ENCODE assay signal across 8 cellular contexts in genomic region chr22:37267128-37267587, GRCh38. TPM values are rescaled to one million over a fixed set of nuclear protein-coding genes. Genes with fewer than 3 reads are reported as not detected.
DNase-seq lines count a peak whose midpoint lies in the region; ATAC-seq and TF ChIP-seq lines count a peak whose summit lies in the region.

No MANE protein-coding gene starts in this region.

- H3K4me3 ChIP-seq in CD8-positive, alpha-beta memory T cell (ENCODE audit: low read length): peak overlapping the region; percentile 85
- peak overlapping the region; percentile 44 for H3K4me3 ChIP-seq in MG63
- peak overlapping the region in 1 of 2 donors; percentile 51 for H3K4me3 ChIP-seq in testis

- H3K4me3 Mint-ChIP-seq in CD8-positive, alpha-beta memory T cell: peak overlapping the region; percentile 83 to 92 (median 88)
- peak overlapping the region; percentile 76 for H3K4me3 Mint-ChIP-seq in activated CD8-positive, alpha-beta T cell treated with anti-CD3 and anti-CD28 coated beads, Interleukin-2, amount 10 ng/mL, durations not matched to agents 7 days and 5 days
- H3K4me3 Mint-ChIP-seq in endothelial cell (ENCODE audit: unreplicated experiment): no peak overlapping the region
- no peak overlapping the region for H3K4me3 Mint-ChIP-seq in nephron progenitor cell

- peak overlapping the region; percentile 63 to 98 (median 92) for H3K27ac Mint-ChIP-seq in CD8-positive, alpha-beta memory T cell
- H3K27ac Mint-ChIP-seq in activated CD8-positive, alpha-beta T cell treated with anti-CD3 and anti-CD28 coated beads, Interleukin-2, amount 10 ng/mL, durations not matched to agents 7 days and 5 days: peak overlapping the region; percentile 86
- H3K27ac Mint-ChIP-seq in endothelial cell (ENCODE audit: unreplicated experiment): peak overlapping the region; percentile 58
- no peak overlapping the region for H3K27ac Mint-ChIP-seq in nephron progenitor cell

- H3K9me3 Mint-ChIP-seq in CD8-positive, alpha-beta memory T cell: peaks cover 0 to 8% (median 4%) of the 10 kb centered on the region in 5 donors
- peaks cover 5% of the 10 kb centered on the region for H3K9me3 Mint-ChIP-seq in activated CD8-positive, alpha-beta T cell treated with anti-CD3 and anti-CD28 coated beads, Interleukin-2, amount 10 ng/mL, durations not matched to agents 7 days and 5 days (ENCODE audit: insufficient read depth)
- H3K9me3 Mint-ChIP-seq in endothelial cell (ENCODE audit: unreplicated experiment) (no peaks in the 10 kb centered on the region), nephron progenitor cell (peaks cover 28% of the 10 kb centered on the region)

- H3K36me3 ChIP-seq in CD8-positive, alpha-beta memory T cell (ENCODE audit: insufficient read depth, low read length): no peaks in the 10 kb centered on the region
- H3K36me3 ChIP-seq in MG63 (no peaks in the 10 kb centered on the region), testis (ENCODE audit: low read depth, missing control alignments) (no peaks in the 10 kb centered on the region)

- ATAC-seq in GM21360 (IDR thresholded peaks at IDR 0.05; ENCODE audit: unreplicated experiment): peak; percentile 77
- peak; percentile 85 for ATAC-seq in activated CD8-positive, alpha-beta T cell treated with anti-CD3 and anti-CD28 coated beads, Interleukin-2, amount 10 ng/mL, durations not matched to agents 7 days and 5 days

- H3K27ac ChIP-seq in CD8-positive, alpha-beta memory T cell (ENCODE audit: low read depth, low read length): peak overlapping the region; percentile 83
- no peak overlapping the region for H3K27ac ChIP-seq in testis

- CTCF ChIA-PET in CD8-positive, alpha-beta memory T cell (lab: Charles Lee): interaction anchor here (0.6 to 3.2 kb wide), 21 partner anchors 9 to 231 kb away, joined by 3 to 19 read pairs (median 4); partner anchors contain the start of gene CYTH4
- CTCF ChIA-PET in activated CD8-positive, alpha-beta T cell treated with anti-CD3 and anti-CD28 coated beads, Interleukin-2, amount 10 ng/mL, durations not matched to agents 7 days and 5 days (lab: Charles Lee): interaction anchor here (0.7 to 4.9 kb wide), 33 partner anchors 8 to 300 kb away, joined by 3 to 29 read pairs (median 5); partner anchors contain the start of genes CYTH4, ELFN2 and RAC2

- H3K4me1 Mint-ChIP-seq in CD8-positive, alpha-beta memory T cell: peaks cover 21 to 33% (median 32%) of the 10 kb centered on the region in 3 donors
- peaks cover 37% of the 10 kb centered on the region for H3K4me1 Mint-ChIP-seq in activated CD8-positive, alpha-beta T cell treated with anti-CD3 and anti-CD28 coated beads, Interleukin-2, amount 10 ng/mL, durations not matched to agents 7 days and 5 days (ENCODE audit: low read depth)
- H3K4me1 Mint-ChIP-seq in endothelial cell (ENCODE audit: unreplicated experiment): no peaks in the 10 kb centered on the region
- H3K4me1 Mint-ChIP-seq in nephron progenitor cell: peaks cover 9% of the 10 kb centered on the region

- peak; percentile 83 for TF ChIP-seq CTCF in endothelial cell (IDR thresholded peaks at IDR 0.05; ENCODE audit: unreplicated experiment)
- peak; percentile 83 for TF ChIP-seq CTCF in nephron progenitor cell (IDR thresholded peaks at IDR 0.05)
- TF ChIP-seq CTCF in testis (IDR thresholded peaks at IDR 0.05): peak; percentile 63 to 78 (median 72)

- WGBS in testis, 2 donors: 3 to 5% methylated on average over 20 to 22 of the region's 22 CpGs

- TF ChIP-seq POLR2A in testis (IDR thresholded peaks at IDR 0.05): no peak

- no peaks in the 10 kb centered on the region for H3K27me3 Mint-ChIP-seq in CD8-positive, alpha-beta memory T cell
- peaks cover 12% of the 10 kb centered on the region for H3K27me3 Mint-ChIP-seq in activated CD8-positive, alpha-beta T cell treated with anti-CD3 and anti-CD28 coated beads, Interleukin-2, amount 10 ng/mL, durations not matched to agents 7 days and 5 days (ENCODE audit: low read depth)
- no peaks in the 10 kb centered on the region for H3K27me3 Mint-ChIP-seq in endothelial cell (ENCODE audit: unreplicated experiment)
- peaks cover 56% of the 10 kb centered on the region for H3K27me3 Mint-ChIP-seq in nephron progenitor cell (ENCODE audit: low read depth, poor library complexity)

- H3K27me3 ChIP-seq in CD8-positive, alpha-beta memory T cell (ENCODE audit: insufficient read depth, low read length, poor library complexity, severe bottlenecking): no peaks in the 10 kb centered on the region
- H3K27me3 ChIP-seq in MG63: no peaks in the 10 kb centered on the region
- no peaks in the 10 kb centered on the region for H3K27me3 ChIP-seq in testis

- peaks cover 5% of the 10 kb centered on the region for H3K9me3 ChIP-seq in CD8-positive, alpha-beta memory T cell (ENCODE audit: low read length)
- peaks cover 2% of the 10 kb centered on the region; the same call in 1 of the 2 replicates for H3K9me3 ChIP-seq in MG63
- H3K9me3 ChIP-seq in testis: no peaks in the 10 kb centered on the region

- POLR2A ChIA-PET in CD8-positive, alpha-beta memory T cell (lab: Charles Lee): interaction anchor here (0.6 to 1.5 kb wide), 7 partner anchors 16 to 104 kb away, joined by 3 to 7 read pairs (median 4); partner anchors contain the start of genes CYTH4 and RAC2
- POLR2A ChIA-PET in activated CD8-positive, alpha-beta T cell treated with anti-CD3 and anti-CD28 coated beads, Interleukin-2, amount 10 ng/mL, durations not matched to agents 7 days and 5 days (lab: Charles Lee): interaction anchor here (0.9 to 2.0 kb wide), 8 partner anchors 16 to 191 kb away, joined by 3 to 12 read pairs (median 5); partner anchors contain the start of genes CYTH4 and RAC2

- intact Hi-C loops in testis (cut with DNase I; ENCODE audit: low total_unique reads): no loop called here

- peaks cover 25% of the 10 kb centered on the region for H3K4me1 ChIP-seq in CD8-positive, alpha-beta memory T cell (ENCODE audit: insufficient read depth, low read length)
- no peaks in the 10 kb centered on the region for H3K4me1 ChIP-seq in testis

- peaks cover 0 to 3% (median 0%) of the 10 kb centered on the region in 3 donors for H3K36me3 Mint-ChIP-seq in CD8-positive, alpha-beta memory T cell
- H3K36me3 Mint-ChIP-seq in activated CD8-positive, alpha-beta T cell treated with anti-CD3 and anti-CD28 coated beads, Interleukin-2, amount 10 ng/mL, durations not matched to agents 7 days and 5 days (ENCODE audit: low read depth): peaks cover 6% of the 10 kb centered on the region
- H3K36me3 Mint-ChIP-seq in endothelial cell (ENCODE audit: low read depth, unreplicated experiment) (no peaks in the 10 kb centered on the region), nephron progenitor cell (ENCODE audit: low read depth) (no peaks in the 10 kb centered on the region)

- peak; percentile 59 to 77 (median 71) for DNase-seq in CD8-positive, alpha-beta memory T cell
- peak; percentile 34 for DNase-seq in MG63
- DNase-seq in activated CD8-positive, alpha-beta T cell treated with anti-CD3 and anti-CD28 coated beads, Interleukin-2, amount 10 ng/mL, durations not matched to agents 7 days and 5 days: peak; percentile 79
- DNase-seq in endothelial cell (ENCODE audit: low spot score): peak; percentile 83
- peak; percentile 83 for DNase-seq in nephron progenitor cell
- DNase-seq in testis: peak; percentile 72
- no peak for DNase-seq in GF-D8 (lab: John Stamatoyannopoulos, UW)

RNA-seq across cellular contexts. Expression of gene CYTH4, which starts 15.2 kb away (rescaled TPM):
- total RNA-seq in CD8-positive, alpha-beta memory T cell: 10 to 100 TPM; 23.1 to 24.7 TPM
- 80.2 TPM for polyA plus RNA-seq in CD8-positive, alpha-beta memory T cell
- total RNA-seq in MG63 (2014; rRNA removed; shearing (Covaris generic); ENCODE audit: low replicate concordance): 0.36 TPM in 1 of 2 replicates, not detected in the other
- 100 to 1,000 TPM; 107 to 114 TPM for total RNA-seq in activated CD8-positive, alpha-beta T cell treated with anti-CD3 and anti-CD28 coated beads, Interleukin-2, amount 10 ng/mL, durations not matched to agents 7 days and 5 days
- 0.33 TPM for total RNA-seq in endothelial cell (ENCODE audit: unreplicated experiment)
- total RNA-seq in testis: 1 to 10 TPM; 2.7 to 7.2 TPM
- 6.8 TPM for polyA plus RNA-seq in testis (ENCODE audit: insufficient read depth, low read depth, low replicate concordance)

RNA-seq across cellular contexts. Expression of gene RAC2, which starts 23.1 kb away (rescaled TPM):
- total RNA-seq in CD8-positive, alpha-beta memory T cell: 100 to 1,000 TPM; 433 to 452 TPM
- polyA plus RNA-seq in CD8-positive, alpha-beta memory T cell: 1,206 TPM
- not detected in 2 replicates for total RNA-seq in MG63 (2014; rRNA removed; shearing (Covaris generic); ENCODE audit: low replicate concordance)
- total RNA-seq in activated CD8-positive, alpha-beta T cell treated with anti-CD3 and anti-CD28 coated beads, Interleukin-2, amount 10 ng/mL, durations not matched to agents 7 days and 5 days: 1,000 to 10,000 TPM; 1,167 to 1,252 TPM
- 16.6 TPM for total RNA-seq in endothelial cell (ENCODE audit: unreplicated experiment)
- 10 to 100 TPM in 1 of 2 donors, 1 to 10 TPM in 1; 1.2 to 10.7 TPM for total RNA-seq in testis
- polyA plus RNA-seq in testis (ENCODE audit: insufficient read depth, low read depth, low replicate concordance): 15.5 TPM

RNA-seq across cellular contexts. Expression of gene SSTR3, which starts 54.9 kb away (rescaled TPM):
- total RNA-seq in CD8-positive, alpha-beta memory T cell: under 1 TPM; 0.24 to 0.62 TPM
- 0.59 TPM for polyA plus RNA-seq in CD8-positive, alpha-beta memory T cell
- total RNA-seq in MG63 (2014; rRNA removed; shearing (Covaris generic); ENCODE audit: low replicate concordance): not detected in 2 replicates
- 1 to 10 TPM; 3.5 to 3.6 TPM for total RNA-seq in activated CD8-positive, alpha-beta T cell treated with anti-CD3 and anti-CD28 coated beads, Interleukin-2, amount 10 ng/mL, durations not matched to agents 7 days and 5 days
- 0.13 TPM for total RNA-seq in endothelial cell (ENCODE audit: unreplicated experiment)
- total RNA-seq in testis: 10 to 100 TPM; 40.1 to 54.4 TPM
- 26.8 TPM for polyA plus RNA-seq in testis (ENCODE audit: insufficient read depth, low read depth, low replicate concordance)

Comparison
In these comparisons a context has a peak if more than half of its experiments do, and no peak if none do; other contexts are left out.
1. H3K4me3 Mint-ChIP-seq: peak in CD8-positive, alpha-beta memory T cell (7 of 7) and activated CD8-positive, alpha-beta T cell treated with anti-CD3 and anti-CD28 coated beads, Interleukin-2, amount 10 ng/mL, durations not matched to agents 7 days and 5 days (single experiment); none in endothelial cell (single experiment) and nephron progenitor cell (single experiment).
2. RNA of gene CYTH4, which starts 15.2 kb away (total RNA-seq): 107 to 114 TPM in activated CD8-positive, alpha-beta T cell treated with anti-CD3 and anti-CD28 coated beads, Interleukin-2, amount 10 ng/mL, durations not matched to agents 7 days and 5 days; 23.1 to 24.7 TPM in CD8-positive, alpha-beta memory T cell, 2.7 to 7.2 TPM in testis, 0.36 TPM in MG63 and 0.33 TPM in endothelial cell (single experiment); every median in the first group is over 4 times any median in the second.
3. RNA of gene RAC2, which starts 23.1 kb away (total RNA-seq): 1,167 to 1,252 TPM in activated CD8-positive, alpha-beta T cell treated with anti-CD3 and anti-CD28 coated beads, Interleukin-2, amount 10 ng/mL, durations not matched to agents 7 days and 5 days and 433 to 452 TPM in CD8-positive, alpha-beta memory T cell; 16.6 TPM in endothelial cell (single experiment), 1.2 to 10.7 TPM in testis and not detected in MG63; every median in the first group is over 10 times any median in the second.
4. RNA of gene SSTR3, which starts 54.9 kb away (total RNA-seq): 40.1 to 54.4 TPM in testis; 3.5 to 3.6 TPM in activated CD8-positive, alpha-beta T cell treated with anti-CD3 and anti-CD28 coated beads, Interleukin-2, amount 10 ng/mL, durations not matched to agents 7 days and 5 days, 0.24 to 0.62 TPM in CD8-positive, alpha-beta memory T cell, 0.13 TPM in endothelial cell (single experiment) and not detected in MG63; every median in the first group is over 4 times any median in the second.
5. Peak in every context shown above with its lines, with median percentiles within 50 percentile points of each other: CTCF ChIP-seq.